30 cellular contexts compared by ENCODE assay signal in genomic region chr3:116947809-116948208, GRCh38.
"Had no signal": no experiment of that assay in that cellular context is flagged by ENCODE, and none has a peak within 500 bp of the region (broad histone marks: within the 10 kb centered on the region; RNA-seq: fewer than 3 reads in every experiment).

No MANE protein-coding gene starts in this region.

- H3K4me1 ChIP-seq: breast epithelium, esophagus squamous epithelium, parathyroid adenoma, transverse colon had no signal

- FAIRE-seq: astrocyte, small intestine, urothelium cell line had no signal

- ATAC-seq: activated CD4-positive, alpha-beta T cell treated with anti-CD3 and anti-CD28 coated beads for 36 hours; activated T-cell treated with anti-CD3 and anti-CD28 coated beads, Interleukin-2, amount 50 U/mL, for 4 hours; gastroesophageal sphincter; left ventricle myocardium superior; natural killer cell; sciatic nerve; stimulated activated effector memory CD8-positive, alpha-beta T cell treated with anti-CD3 and anti-CD28 coated beads, Interleukin-12 subunit alpha, Interleukin-12 subunit beta, amount 100 ng/mL, for 72 hours had no signal

- H3K9ac ChIP-seq: parathyroid adenoma had no signal

- H3K27me3 Mint-ChIP-seq: activated CD4-positive, alpha-beta T cell treated with anti-CD3 and anti-CD28 coated beads for 36 hours; activated naive CD8-positive, alpha-beta T cell; central memory CD8-positive, alpha-beta T cell had no signal

- H3K27me3 ChIP-seq: breast epithelium, esophagus squamous epithelium, gastroesophageal sphincter, neutrophil, transverse colon had no signal

- H3K9me3 Mint-ChIP-seq: activated T-cell treated with anti-CD3 and anti-CD28 coated beads, Interleukin-2, amount 50 U/mL, for 4 hours; endodermal cell had no signal

- DNase-seq: activated B cell treated with CpG ODN at 0.5 μM for 24 hours; activated CD4-positive, alpha-beta T cell treated with anti-CD3 and anti-CD28 coated beads for 36 hours; activated CD4-positive, alpha-beta T cell treated with anti-CD3 and anti-CD28 coated beads, Interleukin-2, amount 50 U/mL, for 4 hours; activated CD8-positive, alpha-beta memory T cell treated with anti-CD3 and anti-CD28 coated beads, Interleukin-2, amount 50 U/mL, for 48 hours; activated naive CD4-positive, alpha-beta T cell; activated T-cell treated with anti-CD3 and anti-CD28 coated beads, Interleukin-2, amount 50 U/mL, for 4 hours; endodermal cell; esophagus squamous epithelium; head of caudate nucleus; hypothalamus; left ventricle myocardium superior; mammary epithelial cell; natural killer cell; small intestine; stimulated activated CD4-positive, alpha-beta T cell treated with anti-CD3 and anti-CD28 coated beads, Interleukin-2, amount 100 ng/mL, for 24 hours; T-helper 9 cell; transverse colon had no signal

- H3K4me1 Mint-ChIP-seq: activated B cell treated with CpG ODN at 0.5 μM for 24 hours; activated CD4-positive, alpha-beta T cell treated with anti-CD3 and anti-CD28 coated beads for 36 hours; central memory CD8-positive, alpha-beta T cell; natural killer cell; stimulated activated effector memory CD8-positive, alpha-beta T cell treated with anti-CD3 and anti-CD28 coated beads, Interleukin-12 subunit alpha, Interleukin-12 subunit beta, amount 100 ng/mL, for 72 hours had no signal

- H3K27ac ChIP-seq: breast epithelium, coronary artery, esophagus squamous epithelium, gastroesophageal sphincter, neutrophil, parathyroid adenoma, transverse colon had no signal

- H3K27ac Mint-ChIP-seq: activated B cell treated with CpG ODN at 0.5 μM for 24 hours; activated CD4-positive, alpha-beta T cell treated with anti-CD3 and anti-CD28 coated beads for 36 hours; activated naive CD8-positive, alpha-beta T cell; activated T-helper 2 cell treated with anti-CD3 and anti-CD28 coated beads, Interferon-gamma antibody, Interleukin-2, Interleukin-4, amounts not matched to agents 10 μg/mL and 5 μg/mL and 100 μg/mL, durations not matched to agents 14 hours and 24 hours and 36 hours; endodermal cell; mesothelial cell of epicardium; natural killer cell; stimulated activated effector memory CD8-positive, alpha-beta T cell treated with anti-CD3 and anti-CD28 coated beads, Interleukin-12 subunit alpha, Interleukin-12 subunit beta, amount 100 ng/mL, for 72 hours had no signal

- H3K4me3 Mint-ChIP-seq: activated B cell treated with CpG ODN at 0.5 μM for 24 hours; activated CD4-positive, alpha-beta T cell treated with anti-CD3 and anti-CD28 coated beads for 36 hours; activated naive CD8-positive, alpha-beta T cell; activated T-cell treated with anti-CD3 and anti-CD28 coated beads, Interleukin-2, amount 50 U/mL, for 4 hours; central memory CD8-positive, alpha-beta T cell; endodermal cell; mesothelial cell of epicardium; natural killer cell; stimulated activated effector memory CD8-positive, alpha-beta T cell treated with anti-CD3 and anti-CD28 coated beads, Interleukin-12 subunit alpha, Interleukin-12 subunit beta, amount 100 ng/mL, for 72 hours had no signal

- H3K9me3 ChIP-seq: breast epithelium, esophagus squamous epithelium, neutrophil, transverse colon had no signal

- H3K4me3 ChIP-seq: breast epithelium, coronary artery, esophagus squamous epithelium, gastroesophageal sphincter, transverse colon had no signal

- H3K36me3 ChIP-seq: breast epithelium, esophagus squamous epithelium, gastroesophageal sphincter, neutrophil, transverse colon had no signal

- H2AFZ ChIP-seq: parathyroid adenoma had no signal

- H3K36me3 Mint-ChIP-seq: activated naive CD8-positive, alpha-beta T cell; mesothelial cell of epicardium; natural killer cell; stimulated activated effector memory CD8-positive, alpha-beta T cell treated with anti-CD3 and anti-CD28 coated beads, Interleukin-12 subunit alpha, Interleukin-12 subunit beta, amount 100 ng/mL, for 72 hours had no signal

- H3K79me2 ChIP-seq: parathyroid adenoma had no signal
